Comparison of ENCODE assay signal across 6 cellular contexts in genomic region chr11:68634606-68635005, GRCh38. TPM values are rescaled to one million over a fixed set of nuclear protein-coding genes. Genes with fewer than 3 reads are reported as not detected.
"Had no signal": no experiment of that assay in that cellular context is flagged by ENCODE, and none has a peak within 500 bp of the region (broad histone marks: within the 10 kb centered on the region; RNA-seq: fewer than 3 reads in every experiment).

No MANE protein-coding gene starts in this region.

RNA-seq across cellular contexts. Expression of gene GAL, which starts 49.7 kb away (rescaled TPM):
- total RNA-seq: activated CD4-positive, alpha-beta memory T cell treated with anti-CD3 and anti-CD28 coated beads, Interleukin-2, amount 10 ng/mL, durations not matched to agents 7 days and 5 days; activated CD4-positive, alpha-beta T cell treated with anti-CD3 and anti-CD28 coated beads, Interleukin-2, amount 10 ng/mL, durations not matched to agents 7 days and 5 days; activated CD8-positive, alpha-beta memory T cell treated with anti-CD3 and anti-CD28 coated beads, Interleukin-2, amount 10 ng/mL, durations not matched to agents 7 days and 5 days; activated CD8-positive, alpha-beta T cell treated with anti-CD3 and anti-CD28 coated beads, Interleukin-2, amount 10 ng/mL, durations not matched to agents 7 days and 5 days; activated naive CD8-positive, alpha-beta T cell treated with anti-CD3 and anti-CD28 coated beads, Interleukin-2, amount 10 ng/mL, durations not matched to agents 7 days and 5 days; ascending aorta had no signal
